ENCODE assay signal across 8 cellular contexts in genomic region chr4:169618986-169619385, GRCh38. TPM values are rescaled to one million over a fixed set of nuclear protein-coding genes. Genes with fewer than 3 reads are reported as not detected.
DNase-seq lines count a peak whose midpoint lies in the region; ATAC-seq and TF ChIP-seq lines count a peak whose summit lies in the region.

No MANE protein-coding gene starts in this region.

- H3K27ac Mint-ChIP-seq in activated naive CD4-positive, alpha-beta T cell treated with anti-CD3 and anti-CD28 coated beads for 36 hours, result peak overlapping the region; percentile 71
- peak overlapping the region; percentile 100 for H3K27ac Mint-ChIP-seq in activated naive CD8-positive, alpha-beta T cell treated with anti-CD3 and anti-CD28 coated beads, Interleukin-2, amount 50 U/mL, for 24 hours

- no peaks in the 10 kb centered on the region for H3K9me3 Mint-ChIP-seq in activated naive CD4-positive, alpha-beta T cell treated with anti-CD3 and anti-CD28 coated beads for 36 hours
- H3K9me3 Mint-ChIP-seq in activated naive CD8-positive, alpha-beta T cell treated with anti-CD3 and anti-CD28 coated beads, Interleukin-2, amount 50 U/mL, for 24 hours, result no peaks in the 10 kb centered on the region

- TF ChIP-seq CTCF in lower lobe of right lung (IDR thresholded peaks at IDR 0.05) (no peak), thoracic aorta (IDR thresholded peaks at IDR 0.05) (no peak)

- H3K27ac ChIP-seq in lower lobe of right lung (peak overlapping the region; percentile 92), thoracic aorta (no peak overlapping the region)

- peak overlapping the region; percentile 93 for H3K4me3 Mint-ChIP-seq in activated naive CD4-positive, alpha-beta T cell treated with anti-CD3 and anti-CD28 coated beads for 36 hours
- peak overlapping the region; percentile 100 for H3K4me3 Mint-ChIP-seq in activated naive CD8-positive, alpha-beta T cell treated with anti-CD3 and anti-CD28 coated beads, Interleukin-2, amount 50 U/mL, for 24 hours

- no peak for DNase-seq in activated naive CD4-positive, alpha-beta T cell treated with anti-CD3 and anti-CD28 coated beads for 36 hours
- DNase-seq in activated naive CD4-positive, alpha-beta T cell (lab: John Stamatoyannopoulos, UW), result no peak
- no peak for DNase-seq in activated naive CD8-positive, alpha-beta T cell treated with anti-CD3 and anti-CD28 coated beads, Interleukin-2, amount 50 U/mL, for 24 hours
- DNase-seq in lower lobe of right lung, result no peak
- no peak for DNase-seq in thoracic aorta (ENCODE audit: low spot score)
- DNase-seq in cerebellum (ENCODE audit: low spot score), result no peak
- DNase-seq in anterior cingulate cortex (lab: John Stamatoyannopoulos, UW), result no peak
- no peak for DNase-seq in activated CD4-positive, CD25-positive, alpha-beta regulatory T cell (lab: John Stamatoyannopoulos, UW)

- H3K27me3 Mint-ChIP-seq in activated naive CD4-positive, alpha-beta T cell treated with anti-CD3 and anti-CD28 coated beads for 36 hours (ENCODE audit: low read depth), result no peaks in the 10 kb centered on the region
- H3K27me3 Mint-ChIP-seq in activated naive CD8-positive, alpha-beta T cell treated with anti-CD3 and anti-CD28 coated beads, Interleukin-2, amount 50 U/mL, for 24 hours, result no peaks in the 10 kb centered on the region

- H3K27me3 ChIP-seq in lower lobe of right lung (ENCODE audit: low read depth) (no peaks in the 10 kb centered on the region), thoracic aorta (replicated peaks; ENCODE audit: insufficient read depth) (no peaks in the 10 kb centered on the region)

- peaks cover 1% of the 10 kb centered on the region for H3K36me3 Mint-ChIP-seq in activated naive CD4-positive, alpha-beta T cell treated with anti-CD3 and anti-CD28 coated beads for 36 hours (ENCODE audit: low read depth)
- H3K36me3 Mint-ChIP-seq in activated naive CD8-positive, alpha-beta T cell treated with anti-CD3 and anti-CD28 coated beads, Interleukin-2, amount 50 U/mL, for 24 hours (ENCODE audit: low read depth), result no peaks in the 10 kb centered on the region

- CTCF ChIA-PET in activated naive CD4-positive, alpha-beta T cell treated with anti-CD3 and anti-CD28 coated beads for 36 hours (lab: Charles Lee), result interaction anchor here (0.6 to 3.9 kb wide), 7 partner anchors 10 to 110 kb away, joined by 3 to 18 read pairs (median 3); no protein-coding TSS in a partner anchor

- peaks cover 31% of the 10 kb centered on the region for H3K4me1 ChIP-seq in lower lobe of right lung
- H3K4me1 ChIP-seq in thoracic aorta (ENCODE audit: control insufficient read depth in 1 of 2, low read depth in 2 of 2), result peaks cover 7 to 27% of the 10 kb centered on the region in 2 donors

- peak overlapping the region; percentile 68 for H3K4me3 ChIP-seq in lower lobe of right lung
- H3K4me3 ChIP-seq in thoracic aorta, result peak overlapping the region; percentile 97

- H3K9me3 ChIP-seq in lower lobe of right lung (no peaks in the 10 kb centered on the region), thoracic aorta (no peaks in the 10 kb centered on the region)

- ATAC-seq in activated naive CD8-positive, alpha-beta T cell treated with anti-CD3 and anti-CD28 coated beads, Interleukin-2, amount 50 U/mL, for 24 hours, result no peak
- ATAC-seq in lower lobe of right lung (no peak), thoracic aorta (ENCODE audit: insufficient number of reproducible peaks, low FRiP score, low read depth) (no peak)

- H3K36me3 ChIP-seq in lower lobe of right lung, result no peaks in the 10 kb centered on the region
- H3K36me3 ChIP-seq in thoracic aorta, result no peaks in the 10 kb centered on the region

- peaks cover 57% of the 10 kb centered on the region for H3K4me1 Mint-ChIP-seq in activated naive CD4-positive, alpha-beta T cell treated with anti-CD3 and anti-CD28 coated beads for 36 hours (ENCODE audit: low read depth)
- peaks cover 66% of the 10 kb centered on the region for H3K4me1 Mint-ChIP-seq in activated naive CD8-positive, alpha-beta T cell treated with anti-CD3 and anti-CD28 coated beads, Interleukin-2, amount 50 U/mL, for 24 hours

- intact Hi-C loops in activated naive CD4-positive, alpha-beta T cell treated with anti-CD3 and anti-CD28 coated beads for 36 hours (cut with micrococcal nuclease), result loop anchor here (1.0 kb wide), 1 partner anchor 8 kb away; no protein-coding TSS in a partner anchor
- intact Hi-C loops in lower lobe of right lung (cut with DNase I), result no loop called here

RNA-seq across cellular contexts. Expression of gene CLCN3, which starts 1.4 kb away (rescaled TPM):
- total RNA-seq in activated naive CD4-positive, alpha-beta T cell treated with anti-CD3 and anti-CD28 coated beads for 36 hours, result 10 to 100 TPM; 17.4 to 18.4 TPM
- 41.8 TPM for total RNA-seq in lower lobe of right lung
- 10 to 100 TPM; 13.0 to 20.0 TPM for total RNA-seq in thoracic aorta
- total RNA-seq in cerebellum, result 105 TPM

RNA-seq across cellular contexts. Expression of gene NEK1, which starts 6.6 kb away (rescaled TPM):
- total RNA-seq in activated naive CD4-positive, alpha-beta T cell treated with anti-CD3 and anti-CD28 coated beads for 36 hours, result 10 to 100 TPM in 1 of 2 experiments, 1 to 10 TPM in 1; 9.5 to 10.3 TPM
- total RNA-seq in lower lobe of right lung (12.1 TPM), thoracic aorta (10 to 100 TPM in 1 of 2 donors, 1 to 10 TPM in 1; 8.0 to 24.0 TPM), cerebellum (31.6 TPM)
